ENCODE assay signal across 15 cellular contexts in genomic region chr1:30740251-30740951, GRCh38. TPM values are rescaled to one million over a fixed set of nuclear protein-coding genes. Genes with fewer than 3 reads are reported as not detected.
A peak's percentile ranks its signal among the peaks of the same experiment; 100 is the strongest.
DNase-seq lines count a peak whose midpoint lies in the region; ATAC-seq and TF ChIP-seq lines count a peak whose summit lies in the region.
"Had no signal": no experiment of that assay in that cellular context is flagged by ENCODE, and none has a peak within 500 bp of the region (broad histone marks: within the 10 kb centered on the region; RNA-seq: fewer than 3 reads in every experiment).

No MANE protein-coding gene starts in this region.

- H3K36me3 ChIP-seq in CD8-positive, alpha-beta T cell (ENCODE audit: insufficient read depth, low read length), result peaks cover 63% of the 10 kb centered on the region
- H3K36me3 ChIP-seq in HUES48 (ENCODE audit: control insufficient read depth, insufficient read depth, low read length) (no peaks in the 10 kb centered on the region), left lung (peaks cover 0 to 72% of the 10 kb centered on the region in 2 donors)
- H3K36me3 ChIP-seq: colonic mucosa, ovary had no signal

- peaks cover 78% of the 10 kb centered on the region for H3K4me1 Mint-ChIP-seq in CD8-positive, alpha-beta T cell (ENCODE audit: low read depth)
- H3K4me1 Mint-ChIP-seq in activated naive CD8-positive, alpha-beta T cell treated with anti-CD3 and anti-CD28 coated beads, Interleukin-2, amount 50 U/mL, for 24 hours, result peaks cover 83% of the 10 kb centered on the region
- peaks cover 7% of the 10 kb centered on the region for H3K4me1 Mint-ChIP-seq in neural crest cell

- H3K36me3 Mint-ChIP-seq in CD8-positive, alpha-beta T cell, result peaks cover 81% of the 10 kb centered on the region
- peaks cover 69% of the 10 kb centered on the region for H3K36me3 Mint-ChIP-seq in activated naive CD8-positive, alpha-beta T cell treated with anti-CD3 and anti-CD28 coated beads, Interleukin-2, amount 50 U/mL, for 24 hours (ENCODE audit: low read depth)
- H3K36me3 Mint-ChIP-seq in neural crest cell (ENCODE audit: low read depth), result no peaks in the 10 kb centered on the region

- peak overlapping the region; percentile 38 for H3K4me3 Mint-ChIP-seq in CD8-positive, alpha-beta T cell
- no peak overlapping the region for H3K4me3 Mint-ChIP-seq in activated naive CD8-positive, alpha-beta T cell treated with anti-CD3 and anti-CD28 coated beads, Interleukin-2, amount 50 U/mL, for 24 hours
- H3K4me3 Mint-ChIP-seq in neural crest cell, result no peak overlapping the region
- H3K4me3 Mint-ChIP-seq: HFFc6 had no signal

- no peak for DNase-seq in CD8-positive, alpha-beta T cell
- no peak for DNase-seq in activated naive CD8-positive, alpha-beta T cell treated with anti-CD3 and anti-CD28 coated beads, Interleukin-2, amount 50 U/mL, for 24 hours
- DNase-seq in neural crest cell (ENCODE audit: low read depth, low spot score), result no peak
- no peak for DNase-seq in left lung
- DNase-seq in SKM-1 (lab: John Stamatoyannopoulos, UW; ENCODE audit: unreplicated experiment), result no peak
- DNase-seq: anterior cingulate cortex, colonic mucosa, HFFc6, ovary had no signal

- CTCF ChIA-PET in CD8-positive, alpha-beta T cell (lab: Charles Lee), result interaction anchor here (0.9 to 27.7 kb wide), 4 partner anchors 11 to 38 kb away, joined by 3 to 338 read pairs (median 78); partner anchors contain the start of gene LAPTM5

- no peak overlapping the region for H3K4me3 ChIP-seq in CD8-positive, alpha-beta T cell (ENCODE audit: low read depth, low read length)
- H3K4me3 ChIP-seq in HUES48 (ENCODE audit: low read depth, low read length) (no peak overlapping the region), left lung (no peak overlapping the region)
- H3K4me3 ChIP-seq: colonic mucosa, ovary, skin epidermis had no signal

- no peaks in the 10 kb centered on the region for H3K27me3 ChIP-seq in CD8-positive, alpha-beta T cell (ENCODE audit: insufficient read depth, low read length)
- no peaks in the 10 kb centered on the region for H3K27me3 ChIP-seq in HUES48 (ENCODE audit: control insufficient read depth, insufficient read depth, low read length)
- no peaks in the 10 kb centered on the region for H3K27me3 ChIP-seq in left lung
- H3K27me3 ChIP-seq: colonic mucosa, ovary had no signal

- H3K27ac Mint-ChIP-seq in CD8-positive, alpha-beta T cell, result peak overlapping the region; percentile 99
- H3K27ac Mint-ChIP-seq in activated naive CD8-positive, alpha-beta T cell treated with anti-CD3 and anti-CD28 coated beads, Interleukin-2, amount 50 U/mL, for 24 hours, result peak overlapping the region; percentile 72
- H3K27ac Mint-ChIP-seq in neural crest cell (ENCODE audit: unreplicated experiment), result peak overlapping the region; percentile 73
- H3K27ac Mint-ChIP-seq: HFFc6 had no signal

- no peaks in the 10 kb centered on the region for H3K9me3 ChIP-seq in CD8-positive, alpha-beta T cell (ENCODE audit: low read length)
- H3K9me3 ChIP-seq in HUES48 (ENCODE audit: control insufficient read depth, insufficient read depth, low read length) (no peaks in the 10 kb centered on the region), left lung (no peaks in the 10 kb centered on the region)
- H3K9me3 ChIP-seq: colonic mucosa, ovary had no signal

- H3K9ac ChIP-seq in HUES48 (ENCODE audit: low read depth, low read length), result no peak overlapping the region
- H3K9ac ChIP-seq: KMS-11 had no signal

- H3K9me3 Mint-ChIP-seq in CD8-positive, alpha-beta T cell, result no peaks in the 10 kb centered on the region
- no peaks in the 10 kb centered on the region for H3K9me3 Mint-ChIP-seq in activated naive CD8-positive, alpha-beta T cell treated with anti-CD3 and anti-CD28 coated beads, Interleukin-2, amount 50 U/mL, for 24 hours
- H3K9me3 Mint-ChIP-seq in neural crest cell, result no peaks in the 10 kb centered on the region
- H3K9me3 Mint-ChIP-seq: HFFc6 had no signal

- POLR2A ChIA-PET in CD8-positive, alpha-beta T cell (lab: Charles Lee), result interaction anchor here (4.9 to 15.1 kb wide), 2 partner anchors 8 to 17 kb away, joined by 52 to 326 read pairs; partner anchors contain the start of gene LAPTM5

- no peak for ATAC-seq in CD8-positive, alpha-beta T cell
- no peak for ATAC-seq in activated naive CD8-positive, alpha-beta T cell treated with anti-CD3 and anti-CD28 coated beads, Interleukin-2, amount 50 U/mL, for 24 hours
- no peak for ATAC-seq in HG02588 (IDR thresholded peaks at IDR 0.05; ENCODE audit: unreplicated experiment)
- ATAC-seq in left lung, result no peak

- H3K4me1 ChIP-seq in CD8-positive, alpha-beta T cell (ENCODE audit: insufficient read depth, low read length), result peaks cover 62% of the 10 kb centered on the region
- H3K4me1 ChIP-seq in HUES48 (ENCODE audit: control insufficient read depth, insufficient read depth, low read length) (no peaks in the 10 kb centered on the region), left lung (peaks cover 0 to 52% of the 10 kb centered on the region in 2 donors)
- H3K4me1 ChIP-seq: colonic mucosa had no signal

- intact Hi-C loops in CD8-positive, alpha-beta T cell (cut with DNase I, micrococcal nuclease), result no loop called here
- intact Hi-C loops in left lung (cut with DNase I), result no loop called here

- no peaks in the 10 kb centered on the region for H3K27me3 Mint-ChIP-seq in CD8-positive, alpha-beta T cell (ENCODE audit: low read depth)
- no peaks in the 10 kb centered on the region for H3K27me3 Mint-ChIP-seq in activated naive CD8-positive, alpha-beta T cell treated with anti-CD3 and anti-CD28 coated beads, Interleukin-2, amount 50 U/mL, for 24 hours
- no peaks in the 10 kb centered on the region for H3K27me3 Mint-ChIP-seq in neural crest cell (ENCODE audit: low read depth)

- no peak overlapping the region for H3K27ac ChIP-seq in CD8-positive, alpha-beta T cell (ENCODE audit: low read depth, low read length)
- H3K27ac ChIP-seq in HUES48 (ENCODE audit: low read depth, low read length) (peak overlapping the region; percentile 44), left lung (peak overlapping the region in 1 of 2 donors; percentile 30)
- H3K27ac ChIP-seq: colonic mucosa, KMS-11, ovary had no signal

- TF ChIP-seq CTCF in CD8-positive, alpha-beta T cell (IDR thresholded peaks at IDR 0.05), result no peak
- TF ChIP-seq CTCF in neural crest cell (conservative IDR thresholded peaks at IDR 0.05), result no peak
- no peak for TF ChIP-seq CTCF in left lung (IDR thresholded peaks at IDR 0.05)

RNA-seq across cellular contexts. Expression of gene MATN1, which starts 17.0 kb away (rescaled TPM):
- 1 to 10 TPM; 6.6 to 7.4 TPM for total RNA-seq in CD8-positive, alpha-beta T cell
- total RNA-seq in neural crest cell (0.32 and 0.54 TPM in 2 replicates), left lung (under 1 TPM in 1 of 2 donors, not detected in 1; 0.08 TPM)
- total RNA-seq: colonic mucosa, epithelial cell of proximal tubule, glomerular endothelial cell had no signal

RNA-seq across cellular contexts. Expression of gene LAPTM5, which starts 17.2 kb away (rescaled TPM):
- total RNA-seq in CD8-positive, alpha-beta T cell, result 100 to 1,000 TPM; 629 to 653 TPM
- total RNA-seq in neural crest cell (1.0 and 1.5 TPM in 2 replicates), left lung (100 to 1,000 TPM; 185 to 513 TPM)

Comparison
In these comparisons a context has a peak if more than half of its experiments do, and no peak if none do; other contexts are left out.
1. RNA of gene LAPTM5, which starts 17.2 kb away (total RNA-seq): 629 to 653 TPM in CD8-positive, alpha-beta T cell and 185 to 513 TPM in left lung; 1.0 to 1.5 TPM in neural crest cell; every median in the first group is over 10 times any median in the second.
2. Peak in every context shown above with its lines, with median percentiles within 50 percentile points of each other: H3K27ac Mint-ChIP-seq.